Comparison of ENCODE assay signal across 16 cellular contexts in genomic region chr15:31552482-31553099, GRCh38.
"Had no signal": no experiment of that assay in that cellular context is flagged by ENCODE, and none has a peak within 500 bp of the region (broad histone marks: within the 10 kb centered on the region; RNA-seq: fewer than 3 reads in every experiment).

No MANE protein-coding gene starts in this region.

- H3K4me1 Mint-ChIP-seq: naive thymus-derived CD4-positive, alpha-beta T cell had no signal

- H3K27ac Mint-ChIP-seq: activated naive CD8-positive, alpha-beta T cell; dendritic cell treated with granulocyte-macrophage colony-stimulating factor and Interleukin-4, amounts not matched to agents 40 ng/mL and 50 ng/mL, for 4 days had no signal

- H3K27ac ChIP-seq: gastroesophageal sphincter, parathyroid adenoma, stomach, testis, upper lobe of left lung had no signal

- H3K27me3 Mint-ChIP-seq: dendritic cell treated with granulocyte-macrophage colony-stimulating factor and Interleukin-4, amounts not matched to agents 40 ng/mL and 50 ng/mL, for 4 days had no signal

- H3K4me1 ChIP-seq: parathyroid adenoma, stomach, testis had no signal

- H3K36me3 ChIP-seq: upper lobe of left lung had no signal

- H3K9me3 Mint-ChIP-seq: dendritic cell treated with granulocyte-macrophage colony-stimulating factor and Interleukin-4, amounts not matched to agents 40 ng/mL and 50 ng/mL, for 4 days had no signal

- H3K9me3 ChIP-seq: gastroesophageal sphincter, mucosa of descending colon, stomach, testis, upper lobe of left lung had no signal

- H3K4me3 ChIP-seq: gastroesophageal sphincter, mucosa of descending colon, stomach, testis, upper lobe of left lung had no signal

- H3K27me3 ChIP-seq: gastroesophageal sphincter, stomach, testis, upper lobe of left lung had no signal

- DNase-seq: activated CD4-positive, alpha-beta T cell treated with anti-CD3 and anti-CD28 coated beads, Interleukin-2, amount 50 U/mL, for 48 hours; activated CD4-positive, CD25-positive, alpha-beta regulatory T cell treated with anti-CD3 and anti-CD28 coated beads, Interleukin-2, amount 50 U/mL, for 72 hours; activated T-cell treated with anti-CD3 and anti-CD28 coated beads, Interleukin-2, amount 50 U/mL, for 1 hour; effector memory CD4-positive, alpha-beta T cell; mucosa of descending colon; naive thymus-derived CD4-positive, alpha-beta T cell; stimulated activated CD4-positive, alpha-beta T cell treated with anti-CD3 and anti-CD28 coated beads, Interleukin-1b, Interleukin-23, amount 100 ng/mL, for 48 hours; stomach; T-helper 1 cell; T1000; testis had no signal

- H3K4me3 Mint-ChIP-seq: activated naive CD8-positive, alpha-beta T cell; dendritic cell treated with granulocyte-macrophage colony-stimulating factor and Interleukin-4, amounts not matched to agents 40 ng/mL and 50 ng/mL, for 4 days; naive thymus-derived CD4-positive, alpha-beta T cell had no signal

- ATAC-seq: gastroesophageal sphincter; mucosa of descending colon; naive thymus-derived CD4-positive, alpha-beta T cell had no signal

- H3K36me3 Mint-ChIP-seq: activated naive CD8-positive, alpha-beta T cell; naive thymus-derived CD4-positive, alpha-beta T cell had no signal
